ENCODE assay signal across 8 cellular contexts in genomic region chr5:139513434-139513833, GRCh38. TPM values are rescaled to one million over a fixed set of nuclear protein-coding genes. Genes with fewer than 3 reads are reported as not detected.
DNase-seq lines count a peak whose midpoint lies in the region; ATAC-seq and FAIRE-seq lines count a peak whose summit lies in the region.
"Not testable (repeated sequence)": the region's sequence is repeated elsewhere in the genome, so short reads cannot be mapped to it uniquely, and the experiment has no call there.

No MANE protein-coding gene starts in this region.

- not testable (repeated sequence) for H3K27ac Mint-ChIP-seq in T-helper 17 cell; activated naive CD4-positive, alpha-beta T cell treated with anti-CD3 and anti-CD28 coated beads, Interleukin-2, amount 50 U/mL, for 72 hours; stimulated activated naive CD8-positive, alpha-beta T cell treated with anti-CD3 and anti-CD28 coated beads, Interleukin-15, amount 100 ng/mL, for 72 hours

- ATAC-seq in HG02759 (IDR thresholded peaks at IDR 0.05; ENCODE audit: unreplicated experiment) (peak; percentile 53), T-helper 17 cell (peak; percentile 65)
- peak; percentile 56 to 67 for ATAC-seq in activated naive CD4-positive, alpha-beta T cell treated with anti-CD3 and anti-CD28 coated beads, Interleukin-2, amount 50 U/mL, for 72 hours
- peak; percentile 71 for ATAC-seq in stimulated activated naive CD8-positive, alpha-beta T cell treated with anti-CD3 and anti-CD28 coated beads, Interleukin-15, amount 100 ng/mL, for 72 hours

- H3K4me1 Mint-ChIP-seq in T-helper 17 cell: peaks cover 38% of the 10 kb centered on the region
- peaks cover 63% of the 10 kb centered on the region for H3K4me1 Mint-ChIP-seq in stimulated activated naive CD8-positive, alpha-beta T cell treated with anti-CD3 and anti-CD28 coated beads, Interleukin-15, amount 100 ng/mL, for 72 hours

- H3K27me3 Mint-ChIP-seq in T-helper 17 cell; stimulated activated naive CD8-positive, alpha-beta T cell treated with anti-CD3 and anti-CD28 coated beads, Interleukin-15, amount 100 ng/mL, for 72 hours: not testable (repeated sequence)

- not testable (repeated sequence) for H3K9me3 ChIP-seq in T-helper 17 cell (ENCODE audit: control insufficient read depth, low read length, poor library complexity, severe bottlenecking)

- FAIRE-seq in frontal cortex (lab: Jason Lieb, UNC): not testable (repeated sequence)

- peak; percentile 76 for DNase-seq in EL
- DNase-seq in NCI-H2029 treated with DMSO at 0.1 percent for 48 hours (lab: John Stamatoyannopoulos, UW): peak; percentile 61
- peak; percentile 58 to 69 (median 61) for DNase-seq in T-helper 17 cell
- peak; percentile 74 to 75 for DNase-seq in activated naive CD4-positive, alpha-beta T cell treated with anti-CD3 and anti-CD28 coated beads, Interleukin-2, amount 50 U/mL, for 72 hours (ENCODE audit: low spot score in 2 of 2)
- DNase-seq in frontal cortex (ENCODE audit: low spot score in 2 of 2): peak; percentile 43 to 58
- DNase-seq in nucleus accumbens (lab: John Stamatoyannopoulos, UW): peak in 50 of 56 donors; percentile 2 to 81 (median 36)
- DNase-seq in stimulated activated naive CD8-positive, alpha-beta T cell treated with anti-CD3 and anti-CD28 coated beads, Interleukin-15, amount 100 ng/mL, for 72 hours: peak; percentile 67 to 74

- peaks cover 4 to 11% of the 10 kb centered on the region in 2 donors for H3K9me3 Mint-ChIP-seq in activated naive CD4-positive, alpha-beta T cell treated with anti-CD3 and anti-CD28 coated beads, Interleukin-2, amount 50 U/mL, for 72 hours
- peaks cover 5 to 11% of the 10 kb centered on the region in 2 donors for H3K9me3 Mint-ChIP-seq in stimulated activated naive CD8-positive, alpha-beta T cell treated with anti-CD3 and anti-CD28 coated beads, Interleukin-15, amount 100 ng/mL, for 72 hours

- H3K36me3 Mint-ChIP-seq in T-helper 17 cell (ENCODE audit: low read depth): not testable (repeated sequence)
- peaks cover 6 to 20% of the 10 kb centered on the region in 2 donors for H3K36me3 Mint-ChIP-seq in activated naive CD4-positive, alpha-beta T cell treated with anti-CD3 and anti-CD28 coated beads, Interleukin-2, amount 50 U/mL, for 72 hours

- H3K4me3 Mint-ChIP-seq in T-helper 17 cell; stimulated activated naive CD8-positive, alpha-beta T cell treated with anti-CD3 and anti-CD28 coated beads, Interleukin-15, amount 100 ng/mL, for 72 hours: not testable (repeated sequence)

RNA-seq across cellular contexts. Expression of gene STING1, which starts 30.9 kb away (rescaled TPM):
- total RNA-seq in T-helper 17 cell (100 to 1,000 TPM; 151 to 160 TPM), frontal cortex (3.3 TPM)
- 100 to 1,000 TPM; 128 to 254 TPM for total RNA-seq in activated naive CD4-positive, alpha-beta T cell treated with anti-CD3 and anti-CD28 coated beads, Interleukin-2, amount 50 U/mL, for 72 hours

RNA-seq across cellular contexts. Expression of gene SMIM33, which starts 42.6 kb away (rescaled TPM):
- total RNA-seq in T-helper 17 cell (under 1 TPM; 0.13 to 0.32 TPM), frontal cortex (not detected)
- under 1 TPM; 0.11 to 0.53 TPM for total RNA-seq in activated naive CD4-positive, alpha-beta T cell treated with anti-CD3 and anti-CD28 coated beads, Interleukin-2, amount 50 U/mL, for 72 hours

RNA-seq across cellular contexts. Expression of gene UBE2D2, which starts 47.7 kb away (rescaled TPM):
- total RNA-seq in T-helper 17 cell: 100 to 1,000 TPM; 153 to 165 TPM
- 100 to 1,000 TPM; 232 to 249 TPM for total RNA-seq in activated naive CD4-positive, alpha-beta T cell treated with anti-CD3 and anti-CD28 coated beads, Interleukin-2, amount 50 U/mL, for 72 hours
- total RNA-seq in frontal cortex: 124 TPM

RNA-seq across cellular contexts. Expression of gene ECSCR, which starts 50.9 kb away (rescaled TPM):
- not detected for total RNA-seq in T-helper 17 cell
- 1 to 10 TPM in 1 of 2 donors, not detected in 1; 1.9 TPM for total RNA-seq in activated naive CD4-positive, alpha-beta T cell treated with anti-CD3 and anti-CD28 coated beads, Interleukin-2, amount 50 U/mL, for 72 hours
- 4.9 TPM for total RNA-seq in frontal cortex

Comparison
In these comparisons a context has a peak if more than half of its experiments do, and no peak if none do; other contexts are left out.
1. Peak in every context shown above with its lines: DNase-seq and ATAC-seq.
2. RNA of gene STING1, which starts 30.9 kb away (total RNA-seq): 128 to 254 TPM in activated naive CD4-positive, alpha-beta T cell treated with anti-CD3 and anti-CD28 coated beads, Interleukin-2, amount 50 U/mL, for 72 hours and 151 to 160 TPM in T-helper 17 cell; 3.3 TPM in frontal cortex (single experiment); every median in the first group is over 10 times any median in the second.